In genomic region chr19:41937525-41937924, GRCh38 we compare ENCODE assay signal across 1 cellular context.
TF ChIP-seq lines count a peak whose summit lies in the region.

No MANE protein-coding gene starts in this region.

TF ChIP-seq in HEK293, 187 proteins besides CTCF, POLR2A, EP300 and RAD21 (continued from another document):
- no peak for TF ChIP-seq PRDM2 (tag by site-specific recombination; IDR thresholded peaks at IDR 0.05; ENCODE audit: borderline replicate concordance)
- TF ChIP-seq ZNF202 (tag by site-specific recombination; IDR thresholded peaks at IDR 0.05; ENCODE audit: borderline replicate concordance) = no peak
- no peak for TF ChIP-seq ZNF221 (tag by site-specific recombination; IDR thresholded peaks at IDR 0.05; ENCODE audit: borderline replicate concordance)
- TF ChIP-seq HOXD13 (CRISPR knock-in tag; IDR thresholded peaks at IDR 0.05; ENCODE audit: borderline replicate concordance) = no peak
- no peak for TF ChIP-seq ZNF473 (tag by site-specific recombination; IDR thresholded peaks at IDR 0.05)
- TF ChIP-seq ZNF600 (tag by site-specific recombination; IDR thresholded peaks at IDR 0.05) = peak; percentile 78
- TF ChIP-seq ZNF266 (tag by site-specific recombination; IDR thresholded peaks at IDR 0.05; ENCODE audit: low read depth) = no peak
- TF ChIP-seq ZFP37 (tag by site-specific recombination; IDR thresholded peaks at IDR 0.05) = no peak
- no peak for TF ChIP-seq ZNF133 (tag by site-specific recombination; IDR thresholded peaks at IDR 0.05)
- no peak for TF ChIP-seq ZNF324 (tag by site-specific recombination; IDR thresholded peaks at IDR 0.05)
- no peak for TF ChIP-seq ZNF549 (tag by site-specific recombination; IDR thresholded peaks at IDR 0.05)
- TF ChIP-seq ZNF610 (tag by site-specific recombination; IDR thresholded peaks at IDR 0.05; ENCODE audit: borderline replicate concordance) = no peak
- no peak for TF ChIP-seq ZNF701 (tag by site-specific recombination; IDR thresholded peaks at IDR 0.05)
- no peak for TF ChIP-seq SP2 (tag by site-specific recombination; IDR thresholded peaks at IDR 0.05)
- no peak for TF ChIP-seq ZXDB (tag by site-specific recombination; IDR thresholded peaks at IDR 0.05)
